Comparison of ENCODE assay signal across 8 cellular contexts in the genomic region with DNA sequence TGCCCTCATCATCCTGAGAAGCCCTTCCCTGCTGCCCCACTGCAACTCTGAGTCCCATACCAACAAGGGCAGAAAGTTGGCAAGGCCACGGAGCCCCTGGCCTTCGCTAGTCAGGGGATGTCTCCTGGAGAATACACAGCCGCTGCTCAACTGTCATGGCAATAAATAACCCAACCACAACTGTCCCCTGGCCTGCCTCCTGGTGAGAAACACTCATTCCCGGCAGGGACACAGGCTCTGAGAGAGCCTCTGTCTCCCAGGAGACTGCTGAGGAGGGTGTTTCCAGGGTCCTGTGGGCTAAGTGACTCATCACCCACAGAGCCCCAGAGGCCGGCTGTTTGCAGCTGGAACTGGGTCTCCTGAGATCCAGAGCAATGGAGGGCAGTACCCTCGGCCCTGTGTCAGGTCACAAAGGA.
DNase-seq lines count a peak whose midpoint lies in the region; ATAC-seq and TF ChIP-seq lines count a peak whose summit lies in the region.

No MANE protein-coding gene starts in this region.

- ATAC-seq in HG03460 (IDR thresholded peaks at IDR 0.05; ENCODE audit: unreplicated experiment) = peak; percentile 77

- 67 to 72% methylated on average over 6 of the region's 6 CpGs for WGBS in testis, 2 donors

- no peak overlapping the region for H3K27ac ChIP-seq in testis

- TF ChIP-seq CTCF in GM20000 (IDR thresholded peaks at IDR 0.05; ENCODE audit: extremely low read depth, missing control alignments) (no peak), testis (IDR thresholded peaks at IDR 0.05) (no peak)

- DNase-seq in AG20443 (ENCODE audit: low spot score) (peak; percentile 59), GM20000 (ENCODE audit: low spot score) (peak; percentile 33), dedifferentiated amniotic fluid mesenchymal stem cell (ENCODE audit: extremely low spot score) (peak; percentile 20), NCI-H1930 (lab: John Stamatoyannopoulos, UW) (no peak), testis (no peak), RPMI8226 (no peak)
- no peak for DNase-seq in activated CD8-positive, alpha-beta memory T cell treated with anti-CD3 and anti-CD28 coated beads for 24 hours

- no peaks in the 10 kb centered on the region for H3K9me3 ChIP-seq in testis

- H3K36me3 ChIP-seq in testis (ENCODE audit: low read depth, missing control alignments) = no peaks in the 10 kb centered on the region

- no peak for TF ChIP-seq POLR2A in testis (IDR thresholded peaks at IDR 0.05)

- H3K27me3 ChIP-seq in testis = no peaks in the 10 kb centered on the region

- no peaks in the 10 kb centered on the region for H3K4me1 ChIP-seq in testis

- intact Hi-C loops in testis (cut with DNase I; ENCODE audit: low total_unique reads) = no loop called here

- no peak overlapping the region for H3K4me3 ChIP-seq in testis

Comparison
In these comparisons a context has a peak if more than half of its experiments do, and no peak if none do; other contexts are left out.
1. DNase-seq: peak in AG20443 (single experiment), GM20000 (single experiment) and dedifferentiated amniotic fluid mesenchymal stem cell (single experiment); none in NCI-H1930 (0 of 2), testis (single experiment), activated CD8-positive, alpha-beta memory T cell treated with anti-CD3 and anti-CD28 coated beads for 24 hours (single experiment) and RPMI8226 (single experiment).